2 cellular contexts compared by ENCODE assay signal in genomic region chr16:50235581-50235980, GRCh38.
TF ChIP-seq lines count a peak whose summit lies in the region.

No MANE protein-coding gene starts in this region.

TF ChIP-seq in HepG2, 621 proteins besides CTCF, POLR2A, EP300 and RAD21 (continued from another document):
- TF ChIP-seq ZNF280B (CRISPR knock-in tag; IDR thresholded peaks at IDR 0.05; ENCODE audit: borderline replicate concordance), result no peak
- no peak for TF ChIP-seq ZBTB46 (CRISPR knock-in tag; IDR thresholded peaks at IDR 0.05; ENCODE audit: borderline replicate concordance)
- no peak for TF ChIP-seq FOXP1 (IDR thresholded peaks at IDR 0.05)
- TF ChIP-seq FOXP1 (CRISPR knock-in tag; IDR thresholded peaks at IDR 0.05), result no peak
- peak; percentile 89 for TF ChIP-seq RBM22 (optimal IDR thresholded peaks at IDR 0.05; ENCODE audit: low read length)
- TF ChIP-seq ZNF44 (CRISPR knock-in tag; IDR thresholded peaks at IDR 0.05), result no peak

TF ChIP-seq in WTC11, 78 proteins besides CTCF, POLR2A, EP300 and RAD21 (continued from another document):
- TF ChIP-seq, protein P1, sequence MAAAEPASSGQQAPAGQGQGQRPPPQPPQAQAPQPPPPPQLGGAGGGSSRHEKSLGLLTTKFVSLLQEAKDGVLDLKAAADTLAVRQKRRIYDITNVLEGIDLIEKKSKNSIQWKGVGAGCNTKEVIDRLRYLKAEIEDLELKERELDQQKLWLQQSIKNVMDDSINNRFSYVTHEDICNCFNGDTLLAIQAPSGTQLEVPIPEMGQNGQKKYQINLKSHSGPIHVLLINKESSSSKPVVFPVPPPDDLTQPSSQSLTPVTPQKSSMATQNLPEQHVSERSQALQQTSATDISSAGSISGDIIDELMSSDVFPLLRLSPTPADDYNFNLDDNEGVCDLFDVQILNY (CRISPR knock-in tag; IDR thresholded peaks at IDR 0.05), result no peak
- TF ChIP-seq, protein P2, sequence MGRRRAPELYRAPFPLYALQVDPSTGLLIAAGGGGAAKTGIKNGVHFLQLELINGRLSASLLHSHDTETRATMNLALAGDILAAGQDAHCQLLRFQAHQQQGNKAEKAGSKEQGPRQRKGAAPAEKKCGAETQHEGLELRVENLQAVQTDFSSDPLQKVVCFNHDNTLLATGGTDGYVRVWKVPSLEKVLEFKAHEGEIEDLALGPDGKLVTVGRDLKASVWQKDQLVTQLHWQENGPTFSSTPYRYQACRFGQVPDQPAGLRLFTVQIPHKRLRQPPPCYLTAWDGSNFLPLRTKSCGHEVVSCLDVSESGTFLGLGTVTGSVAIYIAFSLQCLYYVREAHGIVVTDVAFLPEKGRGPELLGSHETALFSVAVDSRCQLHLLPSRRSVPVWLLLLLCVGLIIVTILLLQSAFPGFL (CRISPR knock-in tag; IDR thresholded peaks at IDR 0.05; ENCODE audit: borderline replicate concordance), result no peak
- TF ChIP-seq SP1 (CRISPR knock-in tag; conservative IDR thresholded peaks at IDR 0.05), result no peak
- no peak for TF ChIP-seq CREM (CRISPR knock-in tag; IDR thresholded peaks at IDR 0.05)
- TF ChIP-seq GRHL2 (CRISPR knock-in tag; IDR thresholded peaks at IDR 0.05; ENCODE audit: insufficient replicate concordance, severe bottlenecking), result no peak
- TF ChIP-seq ATF1 (CRISPR knock-in tag; IDR thresholded peaks at IDR 0.05), result no peak
- no peak for TF ChIP-seq ZNF219 (CRISPR knock-in tag; IDR thresholded peaks at IDR 0.05; ENCODE audit: borderline replicate concordance)
- TF ChIP-seq RELA (CRISPR knock-in tag; IDR thresholded peaks at IDR 0.05; ENCODE audit: borderline replicate concordance), result no peak
